8 cellular contexts compared by ENCODE assay signal in genomic region chr2:200525551-200525881, GRCh38. TPM values are rescaled to one million over a fixed set of nuclear protein-coding genes. Genes with fewer than 3 reads are reported as not detected.
DNase-seq lines count a peak whose midpoint lies in the region; ATAC-seq and TF ChIP-seq lines count a peak whose summit lies in the region.

No MANE protein-coding gene starts in this region.

- H3K27me3 ChIP-seq in CD4-positive, CD25-positive, alpha-beta regulatory T cell (ENCODE audit: control insufficient read depth, insufficient read depth, low read length) = no peaks in the 10 kb centered on the region
- no peaks in the 10 kb centered on the region for H3K27me3 ChIP-seq in OCI-LY3 (ENCODE audit: low read depth, low read length)
- H3K27me3 ChIP-seq in endodermal cell (ENCODE audit: control insufficient read depth, insufficient read depth, low read length, poor library complexity, severe bottlenecking) = peaks cover 36% of the 10 kb centered on the region
- peaks cover 0 to 34% (median 4%) of the 10 kb centered on the region in 3 experiments for H3K27me3 ChIP-seq in neuronal stem cell (ENCODE audit: control insufficient read depth in 3 of 3, insufficient read depth in 3 of 3, low read depth in 1 of 3, low read length in 3 of 3)

- H3K79me2 ChIP-seq in OCI-LY3 (ENCODE audit: low read length) = peaks cover 41% of the 10 kb centered on the region

- H4K20me1 ChIP-seq in OCI-LY3 (ENCODE audit: insufficient read depth, low read length) = peaks cover 6% of the 10 kb centered on the region; the same call in 1 of the 2 replicates

- H3K4me3 ChIP-seq in CD4-positive, CD25-positive, alpha-beta regulatory T cell (ENCODE audit: low read depth, low read length) = peak overlapping the region; percentile 98
- peak overlapping the region; percentile 87 for H3K4me3 ChIP-seq in OCI-LY3 (ENCODE audit: low read length)
- H3K4me3 ChIP-seq in endodermal cell (ENCODE audit: low read length) = peak overlapping the region; percentile 94
- H3K4me3 ChIP-seq in neuronal stem cell (ENCODE audit: low read length in 2 of 2) = peak overlapping the region; percentile 66 to 69

- no peak overlapping the region for H2BK120ac ChIP-seq in neuronal stem cell (ENCODE audit: low read depth, low read length)

- no peak overlapping the region for H2AK5ac ChIP-seq in neuronal stem cell (ENCODE audit: low read depth, low read length)

- H3K27me3 Mint-ChIP-seq in CD4-positive, CD25-positive, alpha-beta regulatory T cell = peaks cover 6% of the 10 kb centered on the region
- peaks cover 12% of the 10 kb centered on the region for H3K27me3 Mint-ChIP-seq in endodermal cell (ENCODE audit: insufficient read depth)

- no peak overlapping the region for H4K91ac ChIP-seq in neuronal stem cell (ENCODE audit: low read depth, low read length, poor library complexity)

- DNase-seq in CD4-positive, CD25-positive, alpha-beta regulatory T cell = no peak
- DNase-seq in endodermal cell = no peak
- no peak for DNase-seq in neuronal stem cell (ENCODE audit: low spot score)
- no peak for DNase-seq in medulla oblongata (ENCODE audit: extremely low spot score)
- DNase-seq in activated CD4-positive, alpha-beta T cell treated with anti-CD3 and anti-CD28 coated beads for 48 hours = no peak
- DNase-seq in activated effector memory CD4-positive, alpha-beta T cell treated with anti-CD3 and anti-CD28 coated beads, Interleukin-2, amount 50 U/mL, for 16 hours = no peak

- peak overlapping the region; percentile 92 to 100 (median 95) for H3K4me3 Mint-ChIP-seq in CD4-positive, CD25-positive, alpha-beta regulatory T cell
- H3K4me3 Mint-ChIP-seq in endodermal cell = peak overlapping the region; percentile 84

- no peak overlapping the region for H2BK12ac ChIP-seq in neuronal stem cell (ENCODE audit: low read length)

- no peak overlapping the region for H3K14ac ChIP-seq in neuronal stem cell (ENCODE audit: low read length)

- H3K4me1 ChIP-seq in CD4-positive, CD25-positive, alpha-beta regulatory T cell (ENCODE audit: control insufficient read depth, insufficient read depth, low read length, poor library complexity, severe bottlenecking) = peaks cover 8% of the 10 kb centered on the region
- H3K4me1 ChIP-seq in OCI-LY3 (ENCODE audit: low read length) = peaks cover 15% of the 10 kb centered on the region
- H3K4me1 ChIP-seq in endodermal cell (ENCODE audit: control insufficient read depth, insufficient read depth, low read length) = no peaks in the 10 kb centered on the region
- peaks cover 4 to 12% of the 10 kb centered on the region in 2 donors for H3K4me1 ChIP-seq in neuronal stem cell (ENCODE audit: control insufficient read depth in 2 of 2, insufficient read depth in 1 of 2, low read depth in 1 of 2, low read length in 2 of 2)

- no peak overlapping the region for H3K18ac ChIP-seq in neuronal stem cell (ENCODE audit: low read length)

- peak overlapping the region; percentile 73 for H3K27ac ChIP-seq in CD4-positive, CD25-positive, alpha-beta regulatory T cell (ENCODE audit: insufficient read depth, low read length, poor library complexity, severe bottlenecking)
- no peak overlapping the region for H3K27ac ChIP-seq in OCI-LY3 (ENCODE audit: low read length)
- no peak overlapping the region for H3K27ac ChIP-seq in endodermal cell (ENCODE audit: low read depth, low read length)
- H3K27ac ChIP-seq in neuronal stem cell (replicated peaks; ENCODE audit: low read length) = no peak overlapping the region

- H3K36me3 ChIP-seq in CD4-positive, CD25-positive, alpha-beta regulatory T cell (ENCODE audit: control insufficient read depth, insufficient read depth, low read length) = no peaks in the 10 kb centered on the region
- H3K36me3 ChIP-seq in OCI-LY3 (replicated peaks; ENCODE audit: low read depth, low read length) (no peaks in the 10 kb centered on the region), endodermal cell (ENCODE audit: control insufficient read depth, insufficient read depth, low read length) (no peaks in the 10 kb centered on the region), neuronal stem cell (replicated peaks in 1 of 2; ENCODE audit: control insufficient read depth in 2 of 2, insufficient read depth in 2 of 2, low read length in 2 of 2) (no peaks in the 10 kb centered on the region)

- H3K9me3 Mint-ChIP-seq in CD4-positive, CD25-positive, alpha-beta regulatory T cell = no peaks in the 10 kb centered on the region
- no peaks in the 10 kb centered on the region for H3K9me3 Mint-ChIP-seq in endodermal cell

- no peak overlapping the region for H2BK5ac ChIP-seq in neuronal stem cell (ENCODE audit: low read length)

- 46 to 60% methylated on average over 5 to 7 of the region's 7 CpGs for WGBS in endodermal cell (ENCODE audit: insufficient coverage in 1 of 2, insufficient read length in 1 of 2), 2 experiments
- 100% methylated on average over 2 of the region's 7 CpGs; no CpG with 5 or more reads in 1 of the 2 donors for WGBS in neuronal stem cell (ENCODE audit: extremely low coverage in 2 of 2, insufficient read length in 2 of 2, insufficient replicate concordance in 1 of 2), 2 donors

- peaks cover 1% of the 10 kb centered on the region for H3K79me1 ChIP-seq in neuronal stem cell (ENCODE audit: low read depth, low read length)

- no peak for TF ChIP-seq CTCF in OCI-LY3 (IDR thresholded peaks at IDR 0.05; ENCODE audit: low read depth, low read length)
- no peak for TF ChIP-seq CTCF in endodermal cell (conservative IDR thresholded peaks at IDR 0.05)

- H3K4me2 ChIP-seq in OCI-LY3 (ENCODE audit: low read length) = peak overlapping the region; percentile 82
- H3K4me2 ChIP-seq in neuronal stem cell (ENCODE audit: insufficient read depth, low read length, poor library complexity, severe bottlenecking) = peak overlapping the region; percentile 71

- H3K9me3 ChIP-seq in CD4-positive, CD25-positive, alpha-beta regulatory T cell (ENCODE audit: control insufficient read depth in 2 of 2, low read length in 2 of 2) = no peaks in the 10 kb centered on the region
- H3K9me3 ChIP-seq in OCI-LY3 (ENCODE audit: insufficient read depth, low read length) = no peaks in the 10 kb centered on the region
- H3K9me3 ChIP-seq in endodermal cell (ENCODE audit: control insufficient read depth, low read length) = no peaks in the 10 kb centered on the region
- H3K9me3 ChIP-seq in neuronal stem cell (replicated peaks in 1 of 2; ENCODE audit: control insufficient read depth in 2 of 2, insufficient read depth in 1 of 2, low read depth in 1 of 2, low read length in 2 of 2) = no peaks in the 10 kb centered on the region

- peak overlapping the region; percentile 78 to 95 (median 87) for H3K27ac Mint-ChIP-seq in CD4-positive, CD25-positive, alpha-beta regulatory T cell
- H3K27ac Mint-ChIP-seq in endodermal cell = no peak overlapping the region

- H3K9ac ChIP-seq in OCI-LY3 (ENCODE audit: low read length) (peak overlapping the region; percentile 61), endodermal cell (ENCODE audit: extremely low read depth, low read length, poor library complexity, severe bottlenecking) (no peak overlapping the region), neuronal stem cell (ENCODE audit: low read depth, low read length, poor library complexity) (no peak overlapping the region)

- no peak overlapping the region for H4K8ac ChIP-seq in neuronal stem cell (ENCODE audit: low read depth, low read length)

- no peak for ATAC-seq in CD4-positive, CD25-positive, alpha-beta regulatory T cell (ENCODE audit: low read depth in 2 of 2)
- ATAC-seq in HG03045 (IDR thresholded peaks at IDR 0.05; ENCODE audit: unreplicated experiment) = no peak

- H2AFZ ChIP-seq in OCI-LY3 (ENCODE audit: low read depth, low read length) (peak overlapping the region; percentile 93), neuronal stem cell (ENCODE audit: low read length) (peak overlapping the region; percentile 91)

- H3K4ac ChIP-seq in neuronal stem cell (ENCODE audit: low read length) = no peak overlapping the region

- H3K23ac ChIP-seq in neuronal stem cell (ENCODE audit: low read depth, low read length, poor library complexity) = no peak overlapping the region

- H3K36me3 Mint-ChIP-seq in CD4-positive, CD25-positive, alpha-beta regulatory T cell = no peaks in the 10 kb centered on the region
- H3K36me3 Mint-ChIP-seq in endodermal cell (ENCODE audit: low read depth) = no peaks in the 10 kb centered on the region

- H3K4me1 Mint-ChIP-seq in CD4-positive, CD25-positive, alpha-beta regulatory T cell = peaks cover 5 to 18% (median 13%) of the 10 kb centered on the region in 4 donors
- peaks cover 9% of the 10 kb centered on the region for H3K4me1 Mint-ChIP-seq in endodermal cell

- H2BK15ac ChIP-seq in neuronal stem cell (ENCODE audit: low read length) = no peak overlapping the region

RNA-seq across cellular contexts. Expression of gene SGO2, which starts 0.5 kb away (rescaled TPM):
- total RNA-seq in CD4-positive, CD25-positive, alpha-beta regulatory T cell = 4.2 TPM
- polyA plus RNA-seq in CD4-positive, CD25-positive, alpha-beta regulatory T cell = 1 to 10 TPM; 2.3 to 4.9 (median 2.8) TPM
- 10 to 100 TPM; 20.0 to 37.8 TPM for total RNA-seq in endodermal cell
- 36.4 TPM for polyA plus RNA-seq in endodermal cell (2013, experiment 1 of 2)
- 44.8 TPM for polyA plus RNA-seq in endodermal cell (2013, experiment 2 of 2)
- polyA plus RNA-seq in neuronal stem cell (2013, experiment 1 of 2) = 49.7 TPM
- 50.8 TPM for polyA plus RNA-seq in neuronal stem cell (2013, experiment 2 of 2)

RNA-seq across cellular contexts. Expression of gene KCTD18, which starts 15.6 kb away (rescaled TPM):
- total RNA-seq in CD4-positive, CD25-positive, alpha-beta regulatory T cell = 18.2 TPM
- polyA plus RNA-seq in CD4-positive, CD25-positive, alpha-beta regulatory T cell = 10 to 100 TPM; 15.4 to 18.9 (median 17.2) TPM
- total RNA-seq in endodermal cell = 10 to 100 TPM in 1 of 2 donors, 1 to 10 TPM in 1; 6.8 to 12.2 TPM
- 8.8 TPM for polyA plus RNA-seq in endodermal cell (2013, experiment 1 of 2)
- 9.3 TPM for polyA plus RNA-seq in endodermal cell (2013, experiment 2 of 2)
- polyA plus RNA-seq in neuronal stem cell (2013, experiment 1 of 2) = 5.7 TPM
- 5.0 TPM for polyA plus RNA-seq in neuronal stem cell (2013, experiment 2 of 2)
